Comparison of ENCODE assay signal across 8 cellular contexts in genomic region chr1:51569284-51570062, GRCh38. TPM values are rescaled to one million over a fixed set of nuclear protein-coding genes. Genes with fewer than 3 reads are reported as not detected.
A peak's percentile ranks its signal among the peaks of the same experiment; 100 is the strongest.
DNase-seq lines count a peak whose midpoint lies in the region; ATAC-seq and TF ChIP-seq lines count a peak whose summit lies in the region.

No MANE protein-coding gene starts in this region.

- H3K9me2 ChIP-seq in HCT116 (ENCODE audit: insufficient read depth), result no peaks in the 10 kb centered on the region

- POLR2A ChIA-PET in HCT116 (lab: Charles Lee), result interaction anchor here (1.1 kb wide), 1 partner anchor 53 kb away, joined by 3 read pairs; no protein-coding TSS in a partner anchor
- POLR2A ChIA-PET in activated CD8-positive, alpha-beta T cell treated with anti-CD3 and anti-CD28 coated beads for 36 hours (lab: Charles Lee), result interaction anchor here (0.7 to 1.3 kb wide), 4 partner anchors 34 to 310 kb away, joined by 3 to 4 read pairs (median 4); partner anchors contain the start of gene EPS15

- CTCF ChIA-PET in HCT116 (lab: Charles Lee), result interaction anchor here (1.0 to 1.2 kb wide), 3 partner anchors 11 to 200 kb away, joined by 3 read pairs; no protein-coding TSS in a partner anchor
- CTCF ChIA-PET in activated CD8-positive, alpha-beta T cell treated with anti-CD3 and anti-CD28 coated beads for 36 hours (lab: Charles Lee), result interaction anchor here (1.0 to 1.2 kb wide), 3 partner anchors 30 to 72 kb away, joined by 3 to 4 read pairs (median 3); partner anchors contain the start of gene EPS15

- H3K9me3 ChIP-seq in HCT116 (ENCODE audit: control insufficient read depth in 1 of 2, insufficient read depth in 1 of 2, low read depth in 1 of 2, low read length in 2 of 2) (no peaks in the 10 kb centered on the region), smooth muscle cell (replicated peaks; ENCODE audit: low read depth) (no peaks in the 10 kb centered on the region)

- H3K36me3 Mint-ChIP-seq in activated CD8-positive, alpha-beta T cell treated with anti-CD3 and anti-CD28 coated beads for 36 hours (ENCODE audit: low read depth), result no peaks in the 10 kb centered on the region

- intact Hi-C loops in HCT116 (cut with micrococcal nuclease), result loop anchor here (2.0 to 5.0 kb wide), 2 partner anchors 47 to 198 kb away; partner anchors contain the start of gene OSBPL9
- intact Hi-C loops in activated CD8-positive, alpha-beta T cell treated with anti-CD3 and anti-CD28 coated beads for 36 hours (cut with micrococcal nuclease), result no loop called here

- peak overlapping the region; percentile 94 for H2AFZ ChIP-seq in HCT116 (ENCODE audit: low read depth, low read length, poor library complexity, severe bottlenecking)
- no peak overlapping the region for H2AFZ ChIP-seq in smooth muscle cell (ENCODE audit: low read depth)

- H3K4me2 ChIP-seq in HCT116 (ENCODE audit: low read length) (peak overlapping the region; percentile 64), smooth muscle cell (no peak overlapping the region)

- no peaks in the 10 kb centered on the region for H3F3A ChIP-seq in smooth muscle cell (ENCODE audit: low read depth)

- WGBS in smooth muscle cell (ENCODE audit: low lambda C conversion rate), result 48% methylated on average over 4 of the region's 4 CpGs

- peak overlapping the region in 1 of 2 experiments; percentile 14; a peak in 2 of 4 replicates for H3K4me3 ChIP-seq in HCT116 (replicated peaks in 1 of 2; ENCODE audit: low read depth in 1 of 2, low read length in 2 of 2)
- H3K4me3 ChIP-seq in foreskin fibroblast (ENCODE audit: low read depth in 1 of 2, low read length in 2 of 2), result no peak overlapping the region
- H3K4me3 ChIP-seq in smooth muscle cell, result no peak overlapping the region

- TF ChIP-seq CTCF in HCT116 (IDR thresholded peaks at IDR 0.05 in 2 of 3, conservative IDR thresholded peaks at IDR 0.05 in 1 of 3; ENCODE audit: borderline replicate concordance in 1 of 3, insufficient read depth in 1 of 3, low read depth in 2 of 3, low read length in 2 of 3) (peak; percentile 13 to 39 (median 34); a peak in 4 of 6 replicates), foreskin fibroblast (IDR thresholded peaks at IDR 0.05; ENCODE audit: low read depth, low read length) (no peak), smooth muscle cell (IDR thresholded peaks at IDR 0.05; ENCODE audit: borderline replicate concordance, insufficient read depth, poor library complexity, severe bottlenecking) (no peak)
- TF ChIP-seq CTCF in activated CD8-positive, alpha-beta T cell treated with anti-CD3 and anti-CD28 coated beads for 36 hours (IDR thresholded peaks at IDR 0.05), result no peak

- no peaks in the 10 kb centered on the region for H3K9me3 Mint-ChIP-seq in activated CD8-positive, alpha-beta T cell treated with anti-CD3 and anti-CD28 coated beads for 36 hours

- peaks cover 34% of the 10 kb centered on the region for H3K4me1 Mint-ChIP-seq in activated CD8-positive, alpha-beta T cell treated with anti-CD3 and anti-CD28 coated beads for 36 hours (ENCODE audit: low read depth)

- peaks cover 38 to 45% of the 10 kb centered on the region in 2 experiments for H3K4me1 ChIP-seq in HCT116 (ENCODE audit: control insufficient read depth in 1 of 2, insufficient read depth in 2 of 2, low read length in 2 of 2)
- H3K4me1 ChIP-seq in smooth muscle cell (ENCODE audit: low read depth), result no peaks in the 10 kb centered on the region

- no peaks in the 10 kb centered on the region for H3K36me3 ChIP-seq in HCT116 (ENCODE audit: control insufficient read depth in 1 of 2, insufficient read depth in 2 of 2, low read length in 2 of 2)
- H3K36me3 ChIP-seq in smooth muscle cell (ENCODE audit: low read depth), result no peaks in the 10 kb centered on the region

- peak; percentile 89 to 90 for ATAC-seq in activated CD4-positive, CD25-positive, alpha-beta regulatory T cell treated with anti-CD3 and anti-CD28 coated beads, Interleukin-2, amount 50 U/mL, for 24 hours
- peak; percentile 84 for ATAC-seq in HCT116
- ATAC-seq in activated CD8-positive, alpha-beta T cell treated with anti-CD3 and anti-CD28 coated beads for 36 hours, result peak; percentile 83

- H3K79me2 ChIP-seq in HCT116 (ENCODE audit: insufficient read depth, low read length) (no peaks in the 10 kb centered on the region), smooth muscle cell (ENCODE audit: low read depth) (no peaks in the 10 kb centered on the region)

- H3K4me3 Mint-ChIP-seq in activated CD8-positive, alpha-beta T cell treated with anti-CD3 and anti-CD28 coated beads for 36 hours, result peak overlapping the region; percentile 16

- no TSS peak for BruUV-seq in HCT116 (replicated peaks; lab: Mats Ljungman, UMichigan)

- TF ChIP-seq RAD21 in HCT116 (IDR thresholded peaks at IDR 0.05; ENCODE audit: low read depth), result peak; percentile 62

- peak overlapping the region; percentile 90 for H3K27ac Mint-ChIP-seq in activated CD8-positive, alpha-beta T cell treated with anti-CD3 and anti-CD28 coated beads for 36 hours

- no peaks in the 10 kb centered on the region for H4K20me1 ChIP-seq in HCT116 (ENCODE audit: insufficient read depth)
- no peaks in the 10 kb centered on the region for H4K20me1 ChIP-seq in smooth muscle cell (ENCODE audit: low read depth)

- RAD21 ChIA-PET in HCT116 (lab: Charles Lee; ENCODE audit: low non-redundant PET in 1 of 2, low total read pairs in 2 of 2, uncharacterized antibody in 2 of 2, unreplicated experiment in 2 of 2), result interaction anchor here (0.8 to 1.0 kb wide), 2 partner anchors 34 to 122 kb away, joined by 3 read pairs; no protein-coding TSS in a partner anchor

- H3K27me3 ChIP-seq in HCT116 (ENCODE audit: insufficient read depth, low read length), result no peaks in the 10 kb centered on the region
- H3K27me3 ChIP-seq in smooth muscle cell (ENCODE audit: low read depth), result no peaks in the 10 kb centered on the region

- no peak for TF ChIP-seq POLR2A in HCT116 (IDR thresholded peaks at IDR 0.05; ENCODE audit: borderline replicate concordance, extremely low read depth, insufficient read depth, insufficient read length)

- no peak for DNase-seq in activated CD4-positive, CD25-positive, alpha-beta regulatory T cell treated with anti-CD3 and anti-CD28 coated beads, Interleukin-2, amount 50 U/mL, for 72 hours
- DNase-seq in HCT116 (ENCODE audit: low read depth, low spot score) (peak; percentile 82), LHCN-M2 (ENCODE audit: low read depth) (peak; percentile 42), foreskin fibroblast (peak; percentile 58 to 79), smooth muscle cell (lab: John Stamatoyannopoulos, UW; ENCODE audit: unreplicated experiment) (no peak), NCI-H748 treated with DMSO at 0.1 percent for 48 hours (lab: John Stamatoyannopoulos, UW) (no peak)
- DNase-seq in activated CD8-positive, alpha-beta T cell treated with anti-CD3 and anti-CD28 coated beads for 36 hours, result peak; percentile 68

- no peaks in the 10 kb centered on the region for H3K27me3 Mint-ChIP-seq in activated CD8-positive, alpha-beta T cell treated with anti-CD3 and anti-CD28 coated beads for 36 hours

- H3K27ac ChIP-seq in HCT116 (ENCODE audit: low read depth, low read length) (peak overlapping the region; percentile 90), smooth muscle cell (ENCODE audit: low read depth) (peak overlapping the region; percentile 67)

- H3K9ac ChIP-seq in HCT116 (ENCODE audit: low read length) (peak overlapping the region; percentile 23), smooth muscle cell (ENCODE audit: low read depth) (peak overlapping the region; percentile 16)

TF ChIP-seq in HCT116, 20 proteins besides CTCF, POLR2A, EP300 and RAD21 (continues in another document):
- peak; percentile 51; the same call in 1 of the 2 replicates for TF ChIP-seq SRF (IDR thresholded peaks at IDR 0.05; ENCODE audit: low read depth)
- TF ChIP-seq ZFX (IDR thresholded peaks at IDR 0.05), result no peak
- no peak for TF ChIP-seq EZH2 (IDR thresholded peaks at IDR 0.05)
- TF ChIP-seq REST (IDR thresholded peaks at IDR 0.05; ENCODE audit: low read depth), result no peak
- TF ChIP-seq ZNF274 (IDR thresholded peaks at IDR 0.05; ENCODE audit: low read depth, low read length), result no peak
- TF ChIP-seq EGR1 (IDR thresholded peaks at IDR 0.05; ENCODE audit: low read depth), result no peak
- no peak for TF ChIP-seq EZH2phosphoT487 (IDR thresholded peaks at IDR 0.05; ENCODE audit: borderline replicate concordance)
- no peak for TF ChIP-seq ELF1 (IDR thresholded peaks at IDR 0.05; ENCODE audit: borderline replicate concordance, low read depth)

RNA-seq across cellular contexts. Expression of gene OSBPL9, which starts 47.4 kb away (rescaled TPM):
- 52.6 TPM for total RNA-seq in HCT116 (2021; ENCODE audit: unreplicated experiment)
- polyA plus RNA-seq in HCT116 (2012), result 31.7 and 37.0 TPM in 2 replicates
- 32.4 and 35.1 TPM in 2 replicates for total RNA-seq in LHCN-M2 (2014; rRNA removed)
- 16.3 TPM for polyA plus RNA-seq in LHCN-M2 (2012)
- total RNA-seq in activated CD8-positive, alpha-beta T cell treated with anti-CD3 and anti-CD28 coated beads for 36 hours, result 10 to 100 TPM; 51.1 to 56.1 TPM
- 112 and 117 TPM in 2 replicates for total RNA-seq in smooth muscle cell
- polyA plus RNA-seq in smooth muscle cell, result 64.4 and 66.7 TPM in 2 replicates

RNA-seq across cellular contexts. Expression of gene EPS15, which starts 50.4 kb away (rescaled TPM):
- total RNA-seq in HCT116 (2021; ENCODE audit: unreplicated experiment), result 41.2 TPM
- polyA plus RNA-seq in HCT116 (2012), result 18.1 and 18.6 TPM in 2 replicates
- 22.8 and 27.5 TPM in 2 replicates for total RNA-seq in LHCN-M2 (2014; rRNA removed)
- 11.8 TPM for polyA plus RNA-seq in LHCN-M2 (2012)
- total RNA-seq in activated CD8-positive, alpha-beta T cell treated with anti-CD3 and anti-CD28 coated beads for 36 hours, result 10 to 100 TPM; 56.6 to 63.6 TPM
- total RNA-seq in smooth muscle cell, result 36.6 and 54.3 TPM in 2 replicates
- polyA plus RNA-seq in smooth muscle cell, result 9.0 and 12.2 TPM in 2 replicates

Comparison
In these comparisons a context has a peak if more than half of its experiments do, and no peak if none do; other contexts are left out.
1. DNase-seq: peak in HCT116 (single experiment), LHCN-M2 (single experiment), activated CD8-positive, alpha-beta T cell treated with anti-CD3 and anti-CD28 coated beads for 36 hours (single experiment) and foreskin fibroblast (2 of 2); none in activated CD4-positive, CD25-positive, alpha-beta regulatory T cell treated with anti-CD3 and anti-CD28 coated beads, Interleukin-2, amount 50 U/mL, for 72 hours (single experiment), smooth muscle cell (single experiment) and NCI-H748 treated with DMSO at 0.1 percent for 48 hours (single experiment).
2. CTCF ChIP-seq: peak in HCT116 (3 of 3); none in activated CD8-positive, alpha-beta T cell treated with anti-CD3 and anti-CD28 coated beads for 36 hours (single experiment), foreskin fibroblast (single experiment) and smooth muscle cell (single experiment).
3. Peak in every context shown above with its lines, with median percentiles within 50 percentile points of each other: ATAC-seq.